ENCODE assay signal across 8 cellular contexts in genomic region chr14:64761441-64762043, GRCh38. TPM values are rescaled to one million over a fixed set of nuclear protein-coding genes. Genes with fewer than 3 reads are reported as not detected.
DNase-seq lines count a peak whose midpoint lies in the region; ATAC-seq and TF ChIP-seq lines count a peak whose summit lies in the region.

No MANE protein-coding gene starts in this region.

- H3K4me3 ChIP-seq in HCT116 (replicated peaks in 1 of 2; ENCODE audit: low read depth in 1 of 2, low read length in 2 of 2) (peak overlapping the region in 1 of 2 experiments; percentile 28; a peak in 2 of 4 replicates), left ventricle myocardium inferior (no peak overlapping the region), smooth muscle cell (no peak overlapping the region)

- POLR2A ChIA-PET in HCT116 (lab: Charles Lee), result no interaction called here

- H3K36me3 ChIP-seq in HCT116 (ENCODE audit: control insufficient read depth in 1 of 2, insufficient read depth in 2 of 2, low read length in 2 of 2) (no peaks in the 10 kb centered on the region), left ventricle myocardium inferior (peaks cover 2% of the 10 kb centered on the region), smooth muscle cell (ENCODE audit: low read depth) (no peaks in the 10 kb centered on the region)

- RAD21 ChIA-PET in HCT116 (lab: Charles Lee; ENCODE audit: low non-redundant PET in 1 of 2, low total read pairs in 2 of 2, uncharacterized antibody in 2 of 2, unreplicated experiment in 2 of 2), result interaction anchor here in 1 of 2 experiments (1.1 kb wide), 1 partner anchor 91 kb away, joined by 3 read pairs; no protein-coding TSS in a partner anchor

- TF ChIP-seq CTCF in HCT116 (IDR thresholded peaks at IDR 0.05 in 2 of 3, conservative IDR thresholded peaks at IDR 0.05 in 1 of 3; ENCODE audit: borderline replicate concordance in 1 of 3, insufficient read depth in 1 of 3, low read depth in 2 of 3, low read length in 2 of 3) (peak; percentile 22 to 38 (median 25); a peak in 3 of 6 replicates), VCaP (conservative IDR thresholded peaks at IDR 0.05) (peak; percentile 39; the same call in 1 of the 2 replicates), left ventricle myocardium inferior (IDR thresholded peaks at IDR 0.05; ENCODE audit: borderline replicate concordance) (no peak), smooth muscle cell (IDR thresholded peaks at IDR 0.05; ENCODE audit: borderline replicate concordance, insufficient read depth, poor library complexity, severe bottlenecking) (peak; percentile 8)

- no peak overlapping the region for H2AFZ ChIP-seq in HCT116 (ENCODE audit: low read depth, low read length, poor library complexity, severe bottlenecking)
- H2AFZ ChIP-seq in smooth muscle cell (ENCODE audit: low read depth), result no peak overlapping the region

- no peaks in the 10 kb centered on the region for H3K9me2 ChIP-seq in HCT116 (ENCODE audit: insufficient read depth)

- BruUV-seq in HCT116 (replicated peaks; lab: Mats Ljungman, UMichigan), result no TSS peak

- no peak for DNase-seq in HCT116 (ENCODE audit: low read depth, low spot score)
- no peak for DNase-seq in left ventricle myocardium inferior
- DNase-seq in smooth muscle cell (lab: John Stamatoyannopoulos, UW; ENCODE audit: unreplicated experiment), result no peak
- no peak for DNase-seq in HK-2 (ENCODE audit: unreplicated experiment)
- no peak for DNase-seq in amygdala (lab: John Stamatoyannopoulos, UW)
- no peak for DNase-seq in Ammon's horn (ENCODE audit: low spot score)

- H3K4me2 ChIP-seq in HCT116 (ENCODE audit: low read length), result peak overlapping the region; percentile 67
- H3K4me2 ChIP-seq in smooth muscle cell, result peak overlapping the region; percentile 93

- peak; percentile 39; the same call in 1 of the 2 replicates for TF ChIP-seq RAD21 in HCT116 (IDR thresholded peaks at IDR 0.05; ENCODE audit: low read depth)

- peak overlapping the region; percentile 9; the same call in 1 of the 2 replicates for H3K9ac ChIP-seq in HCT116 (ENCODE audit: low read length)
- peak overlapping the region; percentile 8 for H3K9ac ChIP-seq in smooth muscle cell (ENCODE audit: low read depth)

- H3K9me3 ChIP-seq in HCT116 (ENCODE audit: control insufficient read depth in 1 of 2, insufficient read depth in 1 of 2, low read depth in 1 of 2, low read length in 2 of 2) (no peaks in the 10 kb centered on the region), left ventricle myocardium inferior (replicated peaks) (no peaks in the 10 kb centered on the region), smooth muscle cell (replicated peaks; ENCODE audit: low read depth) (no peaks in the 10 kb centered on the region)

- intact Hi-C loops in HCT116 (cut with micrococcal nuclease) (loop anchor here (2.0 to 5.0 kb wide), 3 partner anchors 91 to 419 kb away; no protein-coding TSS in a partner anchor), left ventricle myocardium inferior (cut with micrococcal nuclease) (loop anchor here (5.0 kb wide), 1 partner anchor 89 kb away; no protein-coding TSS in a partner anchor)

- H4K20me1 ChIP-seq in HCT116 (ENCODE audit: insufficient read depth) (no peaks in the 10 kb centered on the region), smooth muscle cell (ENCODE audit: low read depth) (no peaks in the 10 kb centered on the region)

- peaks cover 38% of the 10 kb centered on the region for H3F3A ChIP-seq in smooth muscle cell (ENCODE audit: low read depth)

- ATAC-seq in HCT116 (no peak), HG03039 (IDR thresholded peaks at IDR 0.05; ENCODE audit: unreplicated experiment) (no peak)

- H3K27ac ChIP-seq in HCT116 (ENCODE audit: low read depth, low read length) (no peak overlapping the region), VCaP (peak overlapping the region; percentile 37), left ventricle myocardium inferior (replicated peaks) (peak overlapping the region; percentile 75), smooth muscle cell (ENCODE audit: low read depth) (peak overlapping the region; percentile 82)

- peaks cover 52 to 74% of the 10 kb centered on the region in 2 experiments for H3K4me1 ChIP-seq in HCT116 (ENCODE audit: control insufficient read depth in 1 of 2, insufficient read depth in 2 of 2, low read length in 2 of 2)
- peaks cover 82% of the 10 kb centered on the region for H3K4me1 ChIP-seq in left ventricle myocardium inferior
- peaks cover 46% of the 10 kb centered on the region for H3K4me1 ChIP-seq in smooth muscle cell (ENCODE audit: low read depth)

- no peak for TF ChIP-seq POLR2A in HCT116 (IDR thresholded peaks at IDR 0.05; ENCODE audit: borderline replicate concordance, extremely low read depth, insufficient read depth, insufficient read length)

- CTCF ChIA-PET in HCT116 (lab: Charles Lee), result interaction anchor here (0.8 to 2.3 kb wide), 12 partner anchors 11 to 149 kb away, joined by 3 to 13 read pairs (median 4); no protein-coding TSS in a partner anchor

- H3K79me2 ChIP-seq in HCT116 (ENCODE audit: insufficient read depth, low read length) (no peaks in the 10 kb centered on the region), smooth muscle cell (ENCODE audit: low read depth) (no peaks in the 10 kb centered on the region)

- no peaks in the 10 kb centered on the region for H3K27me3 ChIP-seq in HCT116 (ENCODE audit: insufficient read depth, low read length)
- peaks cover 16% of the 10 kb centered on the region for H3K27me3 ChIP-seq in left ventricle myocardium inferior (ENCODE audit: low read depth)
- H3K27me3 ChIP-seq in smooth muscle cell (ENCODE audit: low read depth), result no peaks in the 10 kb centered on the region

- 57% methylated on average over 5 of the region's 5 CpGs for WGBS in smooth muscle cell (ENCODE audit: low lambda C conversion rate)

TF ChIP-seq in HCT116, 20 proteins besides CTCF, POLR2A, EP300 and RAD21:
- TF ChIP-seq CBX3 (IDR thresholded peaks at IDR 0.05; ENCODE audit: low read depth), result peak; percentile 3; the same call in 1 of the 2 replicates
- TF ChIP-seq ATF3 (IDR thresholded peaks at IDR 0.05), result no peak

RNA-seq across cellular contexts. Expression of gene PLEKHG3, which starts 57.3 kb away (rescaled TPM):
- total RNA-seq in HCT116 (2021; ENCODE audit: unreplicated experiment) (55.6 TPM), left ventricle myocardium inferior (16.5 TPM), smooth muscle cell (15.6 and 17.6 TPM in 2 replicates)
- polyA plus RNA-seq in HCT116 (2012), result 36.0 and 37.8 TPM in 2 replicates
- 18.3 and 21.9 TPM in 2 replicates for polyA plus RNA-seq in smooth muscle cell
